ENCODE assay signal across 8 cellular contexts in genomic region chr10:59006511-59007306, GRCh38.
DNase-seq lines count a peak whose midpoint lies in the region; ATAC-seq and FAIRE-seq lines count a peak whose summit lies in the region.

No MANE protein-coding gene starts in this region.

- FAIRE-seq in islet of Langerhans (lab: Jason Lieb, UNC): peak; percentile 64

- H3K4me1 Mint-ChIP-seq in stimulated activated naive B cell treated with anti-CD40 and anti-IgM and Interleukin-4, amounts not matched to agents 10 μg/mL and 1 μg/mL and 100 μg/mL, for 72 hours: no peaks in the 10 kb centered on the region
- H3K4me1 Mint-ChIP-seq in stimulated activated naive CD8-positive, alpha-beta T cell treated with anti-CD3 and anti-CD28 coated beads, Interleukin-15, amount 100 ng/mL, for 72 hours: no peaks in the 10 kb centered on the region

- ATAC-seq in HG02798 (IDR thresholded peaks at IDR 0.05; ENCODE audit: poor library complexity, unreplicated experiment) (peak; percentile 46), GM18517 (IDR thresholded peaks at IDR 0.05; ENCODE audit: unreplicated experiment) (no peak)
- ATAC-seq in stimulated activated naive B cell treated with anti-CD40 and anti-IgM and Interleukin-4, amounts not matched to agents 10 μg/mL and 1 μg/mL and 100 μg/mL, for 72 hours (replicated peaks): no peak
- ATAC-seq in stimulated activated naive CD8-positive, alpha-beta T cell treated with anti-CD3 and anti-CD28 coated beads, Interleukin-15, amount 100 ng/mL, for 72 hours: no peak

- no peaks in the 10 kb centered on the region for H3K27me3 Mint-ChIP-seq in stimulated activated naive B cell treated with anti-CD40 and anti-IgM and Interleukin-4, amounts not matched to agents 10 μg/mL and 1 μg/mL and 100 μg/mL, for 72 hours
- H3K27me3 Mint-ChIP-seq in stimulated activated naive CD8-positive, alpha-beta T cell treated with anti-CD3 and anti-CD28 coated beads, Interleukin-15, amount 100 ng/mL, for 72 hours: no peaks in the 10 kb centered on the region

- peak; percentile 62 for DNase-seq in A172 (ENCODE audit: low spot score)
- DNase-seq in astrocyte of the hippocampus (ENCODE audit: low read depth, low spot score): peak; percentile 69
- DNase-seq in NOMO-1 treated with dmso at 0.1 percent for 144 hours (lab: John Stamatoyannopoulos, UW; ENCODE audit: unreplicated experiment): no peak
- DNase-seq in stimulated activated naive B cell treated with anti-CD40 and anti-IgM and Interleukin-4, amounts not matched to agents 10 μg/mL and 1 μg/mL and 100 μg/mL, for 72 hours: no peak
- DNase-seq in stimulated activated naive CD8-positive, alpha-beta T cell treated with anti-CD3 and anti-CD28 coated beads, Interleukin-15, amount 100 ng/mL, for 72 hours: no peak

- no peak overlapping the region for H3K27ac Mint-ChIP-seq in stimulated activated naive B cell treated with anti-CD40 and anti-IgM and Interleukin-4, amounts not matched to agents 10 μg/mL and 1 μg/mL and 100 μg/mL, for 72 hours
- no peak overlapping the region for H3K27ac Mint-ChIP-seq in stimulated activated naive CD8-positive, alpha-beta T cell treated with anti-CD3 and anti-CD28 coated beads, Interleukin-15, amount 100 ng/mL, for 72 hours

- no peaks in the 10 kb centered on the region for H3K9me3 Mint-ChIP-seq in stimulated activated naive B cell treated with anti-CD40 and anti-IgM and Interleukin-4, amounts not matched to agents 10 μg/mL and 1 μg/mL and 100 μg/mL, for 72 hours
- H3K9me3 Mint-ChIP-seq in stimulated activated naive CD8-positive, alpha-beta T cell treated with anti-CD3 and anti-CD28 coated beads, Interleukin-15, amount 100 ng/mL, for 72 hours: no peaks in the 10 kb centered on the region

- no peak overlapping the region for H3K4me3 Mint-ChIP-seq in stimulated activated naive B cell treated with anti-CD40 and anti-IgM and Interleukin-4, amounts not matched to agents 10 μg/mL and 1 μg/mL and 100 μg/mL, for 72 hours
- H3K4me3 Mint-ChIP-seq in stimulated activated naive CD8-positive, alpha-beta T cell treated with anti-CD3 and anti-CD28 coated beads, Interleukin-15, amount 100 ng/mL, for 72 hours: no peak overlapping the region

- H3K36me3 Mint-ChIP-seq in stimulated activated naive B cell treated with anti-CD40 and anti-IgM and Interleukin-4, amounts not matched to agents 10 μg/mL and 1 μg/mL and 100 μg/mL, for 72 hours: no peaks in the 10 kb centered on the region

Comparison
In these comparisons a context has a peak if more than half of its experiments do, and no peak if none do; other contexts are left out.
1. DNase-seq: peak in A172 (single experiment) and astrocyte of the hippocampus (single experiment); none in NOMO-1 treated with dmso at 0.1 percent for 144 hours (single experiment), stimulated activated naive B cell treated with anti-CD40 and anti-IgM and Interleukin-4, amounts not matched to agents 10 μg/mL and 1 μg/mL and 100 μg/mL, for 72 hours (single experiment) and stimulated activated naive CD8-positive, alpha-beta T cell treated with anti-CD3 and anti-CD28 coated beads, Interleukin-15, amount 100 ng/mL, for 72 hours (0 of 2).